ENCODE assay signal across 8 cellular contexts in the genomic region with DNA sequence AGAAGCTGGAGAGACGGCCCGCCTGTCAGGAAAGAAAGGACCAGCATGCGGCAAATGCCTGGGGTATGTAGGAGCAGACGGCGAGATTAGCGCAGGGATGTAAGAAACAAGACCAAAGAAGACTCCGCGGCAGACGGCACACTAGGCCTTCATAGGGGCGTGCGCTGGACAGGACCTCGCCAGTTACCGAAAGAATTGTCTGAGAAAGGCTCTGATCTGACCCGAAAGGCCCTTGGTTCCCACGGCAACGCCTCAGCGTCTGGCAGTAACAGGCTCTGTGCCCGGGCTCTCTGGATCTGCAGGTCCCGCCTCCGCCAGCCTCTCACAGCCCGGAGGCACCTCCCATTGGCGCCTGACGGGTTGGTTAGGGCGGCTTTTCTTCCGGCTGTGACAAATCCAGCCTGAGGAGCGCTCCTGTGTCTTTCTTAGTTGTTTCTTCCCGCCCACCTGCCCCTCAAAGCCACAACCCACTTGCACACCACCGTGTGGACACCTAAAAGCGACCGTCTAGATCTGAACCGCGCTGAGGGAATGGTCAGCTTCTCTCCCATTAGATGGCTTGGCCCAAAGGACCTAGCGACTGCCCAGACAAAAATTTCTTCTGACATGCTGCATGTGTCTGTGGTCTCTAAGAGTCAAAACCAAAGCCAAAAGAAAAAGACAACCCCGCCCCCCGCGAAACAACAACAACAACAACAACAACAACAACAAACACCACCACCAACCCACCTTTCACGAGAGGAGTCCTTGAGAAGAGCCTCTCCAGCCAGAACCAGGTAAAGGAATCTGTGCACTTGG. TPM values are rescaled to one million over a fixed set of nuclear protein-coding genes. Genes with fewer than 3 reads are reported as not detected.
DNase-seq lines count a peak whose midpoint lies in the region; ATAC-seq and TF ChIP-seq lines count a peak whose summit lies in the region.
"Not testable (repeated sequence)": the region's sequence is repeated elsewhere in the genome, so short reads cannot be mapped to it uniquely, and the experiment has no call there.

No MANE protein-coding gene starts in this region.

- H3K36me3 Mint-ChIP-seq in Caco-2 (ENCODE audit: insufficient read depth, unreplicated experiment); osteocyte (ENCODE audit: unreplicated experiment): not testable (repeated sequence)

- not testable (repeated sequence) for DNase-seq in Caco-2; osteocyte (ENCODE audit: extremely low spot score, unreplicated experiment)
- DNase-seq in NCI-H1436 treated with DMSO at 0.1 percent for 48 hours (lab: John Stamatoyannopoulos, UW) = peak; percentile 17
- DNase-seq in T-helper 1 cell = peak in 3 of 5 donors; percentile 40 to 44 (median 42)
- DNase-seq in activated gamma-delta T cell treated with anti-CD3 and anti-CD28 coated beads, Interleukin-2, amount 50 U/mL, for 16 hours (ENCODE audit: low read depth) = peak; percentile 39
- peak; percentile 68 for DNase-seq in iris pigment epithelial cell (ENCODE audit: low read depth)
- peak; percentile 42 for DNase-seq in stimulated activated naive CD8-positive, alpha-beta T cell treated with anti-CD3 and anti-CD28 coated beads, Interleukin-15, Interleukin-2, amounts not matched to agents 100 U/mL and 50 U/mL, for 24 hours

- CTCF ChIA-PET in Caco-2 (lab: Charles Lee) = not testable (repeated sequence)

- H3K27ac Mint-ChIP-seq in Caco-2 (ENCODE audit: unreplicated experiment) = not testable (repeated sequence)
- H3K27ac Mint-ChIP-seq in osteocyte (ENCODE audit: unreplicated experiment) = peak overlapping the region; percentile 56

- TF ChIP-seq CTCF in Caco-2 (IDR thresholded peaks at IDR 0.05; ENCODE audit: insufficient read depth in 1 of 2, low read depth in 1 of 2, low read length in 1 of 2, severe bottlenecking in 1 of 2, unreplicated experiment in 1 of 2); osteocyte (IDR thresholded peaks at IDR 0.05): not testable (repeated sequence)

- peak; percentile 56 for ATAC-seq in stimulated activated naive CD8-positive, alpha-beta T cell treated with anti-CD3 and anti-CD28 coated beads, Interleukin-15, Interleukin-2, amounts not matched to agents 100 U/mL and 50 U/mL, for 24 hours

- POLR2A ChIA-PET in Caco-2 (lab: Charles Lee) = not testable (repeated sequence)

- H3K9me3 Mint-ChIP-seq in Caco-2 (ENCODE audit: unreplicated experiment) = peaks cover 26% of the 10 kb centered on the region
- peaks cover 11% of the 10 kb centered on the region for H3K9me3 Mint-ChIP-seq in osteocyte (ENCODE audit: unreplicated experiment)

- intact Hi-C loops in Caco-2 (cut with micrococcal nuclease; ENCODE audit: unreplicated experiment) = not testable (repeated sequence)

- H3K4me1 ChIP-seq in Caco-2; endocrine pancreas (ENCODE audit: control insufficient read depth, insufficient read depth, low read length): not testable (repeated sequence)

- H3K9ac ChIP-seq in endocrine pancreas (ENCODE audit: control insufficient read depth, insufficient read depth, low read length) = peak overlapping the region; percentile 42

- H3K27me3 ChIP-seq in Caco-2 (replicated peaks; ENCODE audit: control insufficient read depth, insufficient read depth, low read length); endocrine pancreas (ENCODE audit: control insufficient read depth, insufficient read depth, low read length): not testable (repeated sequence)

- not testable (repeated sequence) for H3K27me3 Mint-ChIP-seq in Caco-2 (ENCODE audit: insufficient read depth, unreplicated experiment); osteocyte (ENCODE audit: unreplicated experiment)

- H3K4me3 ChIP-seq in Caco-2 (ENCODE audit: low read depth, low read length); endocrine pancreas (ENCODE audit: control insufficient read depth, insufficient read depth, low read length): not testable (repeated sequence)

- H3K4me1 Mint-ChIP-seq in Caco-2 (ENCODE audit: low read depth, unreplicated experiment) = not testable (repeated sequence)
- peaks cover 12% of the 10 kb centered on the region for H3K4me1 Mint-ChIP-seq in osteocyte (ENCODE audit: unreplicated experiment)

- H3K4me3 Mint-ChIP-seq in Caco-2 (ENCODE audit: unreplicated experiment) (peak overlapping the region; percentile 40), osteocyte (ENCODE audit: unreplicated experiment) (peak overlapping the region; percentile 74)

- not testable (repeated sequence) for H3K36me3 ChIP-seq in Caco-2 (ENCODE audit: control insufficient read depth, insufficient read depth, low read length); endocrine pancreas (ENCODE audit: control insufficient read depth, insufficient read depth, low read length)

- not testable (repeated sequence) for H3K9me3 ChIP-seq in Caco-2; endocrine pancreas (ENCODE audit: control insufficient read depth, low read length)

- BruUV-seq in Caco-2 (replicated peaks; lab: Mats Ljungman, UMichigan) = not testable (repeated sequence)

RNA-seq across cellular contexts. Expression of a gene that starts 58.2 kb away (rescaled TPM):
- total RNA-seq in Caco-2 (2022) (0.88 and 0.97 TPM in 2 replicates), osteocyte (5.8 and 7.3 TPM in 2 replicates)
